Comparison of ENCODE assay signal across 14 cellular contexts in genomic region chr1:98210064-98210463, GRCh38.
DNase-seq lines count a peak whose midpoint lies in the region; ATAC-seq and TF ChIP-seq lines count a peak whose summit lies in the region.
"Had no signal": no experiment of that assay in that cellular context is flagged by ENCODE, and none has a peak within 500 bp of the region (broad histone marks: within the 10 kb centered on the region; RNA-seq: fewer than 3 reads in every experiment).

No MANE protein-coding gene starts in this region.

- H3K36me3 ChIP-seq in Caco-2 (ENCODE audit: control insufficient read depth, insufficient read depth, low read length) = no peaks in the 10 kb centered on the region
- H3K36me3 ChIP-seq in body of pancreas (replicated peaks in 1 of 2; ENCODE audit: insufficient read depth in 1 of 2, low read depth in 2 of 2) = no peaks in the 10 kb centered on the region

- peaks cover 56% of the 10 kb centered on the region for H3K4me1 ChIP-seq in Caco-2
- no peaks in the 10 kb centered on the region for H3K4me1 ChIP-seq in body of pancreas

- no peak for ATAC-seq in HG02852 (IDR thresholded peaks at IDR 0.05; ENCODE audit: unreplicated experiment)
- no peak for ATAC-seq in body of pancreas
- ATAC-seq in HG03571 (IDR thresholded peaks at IDR 0.05; ENCODE audit: unreplicated experiment) = no peak
- ATAC-seq: activated CD8-positive, alpha-beta T cell treated with anti-CD3 and anti-CD28 coated beads, Interleukin-2, amount 10 ng/mL, durations not matched to agents 7 days and 5 days; left ventricle myocardium superior; right cardiac atrium; T-cell had no signal

- H3K4me3 ChIP-seq in Caco-2 (ENCODE audit: low read depth, low read length) (no peak overlapping the region), body of pancreas (no peak overlapping the region)

- TF ChIP-seq CTCF in Caco-2 (IDR thresholded peaks at IDR 0.05; ENCODE audit: insufficient read depth in 1 of 2, low read depth in 1 of 2, low read length in 1 of 2, severe bottlenecking in 1 of 2, unreplicated experiment in 1 of 2) = no peak
- TF ChIP-seq CTCF in body of pancreas (IDR thresholded peaks at IDR 0.05) = no peak

- WGBS in body of pancreas, 2 donors = 15 to 24% methylated on average over 7 of the region's 7 CpGs

- H3K4me1 Mint-ChIP-seq in Caco-2 (ENCODE audit: low read depth, unreplicated experiment) = peaks cover 20% of the 10 kb centered on the region
- H3K4me1 Mint-ChIP-seq: activated naive CD8-positive, alpha-beta T cell treated with anti-CD3 and anti-CD28 coated beads, Interleukin-2, amount 10 ng/mL, durations not matched to agents 7 days and 5 days; T-cell had no signal

- H3K27ac Mint-ChIP-seq in Caco-2 (ENCODE audit: unreplicated experiment) = peak overlapping the region; percentile 84
- H3K27ac Mint-ChIP-seq: activated CD8-positive, alpha-beta T cell treated with anti-CD3 and anti-CD28 coated beads, Interleukin-2, amount 10 ng/mL, durations not matched to agents 7 days and 5 days; activated naive CD8-positive, alpha-beta T cell treated with anti-CD3 and anti-CD28 coated beads, Interleukin-2, amount 10 ng/mL, durations not matched to agents 7 days and 5 days; T-cell had no signal

- CTCF ChIA-PET in Caco-2 (lab: Charles Lee) = no interaction called here

- peak; percentile 54 to 61 for DNase-seq in Caco-2
- peak; percentile 95 for DNase-seq in M059J (ENCODE audit: low read depth)
- peak; percentile 67 for DNase-seq in dedifferentiated amniotic fluid mesenchymal stem cell (ENCODE audit: extremely low spot score)
- peak; percentile 74 for DNase-seq in myocyte (ENCODE audit: low read depth)
- DNase-seq in body of pancreas = no peak
- DNase-seq in NCI-H1417 (lab: John Stamatoyannopoulos, UW) = no peak
- DNase-seq: activated CD8-positive, alpha-beta T cell treated with anti-CD3 and anti-CD28 coated beads, Interleukin-2, amount 10 ng/mL, durations not matched to agents 7 days and 5 days; activated naive CD8-positive, alpha-beta T cell treated with anti-CD3 and anti-CD28 coated beads, Interleukin-2, amount 10 ng/mL, durations not matched to agents 7 days and 5 days; left ventricle myocardium superior; NCI-H526; right cardiac atrium; T-cell had no signal

- H3K27me3 ChIP-seq in Caco-2 (replicated peaks; ENCODE audit: control insufficient read depth, insufficient read depth, low read length) (no peaks in the 10 kb centered on the region), body of pancreas (no peaks in the 10 kb centered on the region)

- peaks cover 21% of the 10 kb centered on the region for H3K9me3 Mint-ChIP-seq in Caco-2 (ENCODE audit: unreplicated experiment)
- H3K9me3 Mint-ChIP-seq: activated naive CD8-positive, alpha-beta T cell treated with anti-CD3 and anti-CD28 coated beads, Interleukin-2, amount 10 ng/mL, durations not matched to agents 7 days and 5 days; T-cell had no signal

- intact Hi-C loops in Caco-2 (cut with micrococcal nuclease; ENCODE audit: unreplicated experiment) (loop anchor here (1.0 to 2.0 kb wide), 4 partner anchors 22 to 249 kb away; no protein-coding TSS in a partner anchor), body of pancreas (cut with DNase I) (no loop called here)

- H3K4me3 Mint-ChIP-seq in Caco-2 (ENCODE audit: unreplicated experiment) = peak overlapping the region; percentile 76
- H3K4me3 Mint-ChIP-seq: activated CD8-positive, alpha-beta T cell treated with anti-CD3 and anti-CD28 coated beads, Interleukin-2, amount 10 ng/mL, durations not matched to agents 7 days and 5 days; activated naive CD8-positive, alpha-beta T cell treated with anti-CD3 and anti-CD28 coated beads, Interleukin-2, amount 10 ng/mL, durations not matched to agents 7 days and 5 days; T-cell had no signal

- POLR2A ChIA-PET in Caco-2 (lab: Charles Lee) = interaction anchor here (0.7 to 0.9 kb wide), 2 partner anchors 37 to 123 kb away, joined by 3 read pairs; no protein-coding TSS in a partner anchor

- H3K27me3 Mint-ChIP-seq in Caco-2 (ENCODE audit: insufficient read depth, unreplicated experiment) = no peaks in the 10 kb centered on the region
- H3K27me3 Mint-ChIP-seq: activated naive CD8-positive, alpha-beta T cell treated with anti-CD3 and anti-CD28 coated beads, Interleukin-2, amount 10 ng/mL, durations not matched to agents 7 days and 5 days; T-cell had no signal

- no peak for TF ChIP-seq POLR2A in body of pancreas (IDR thresholded peaks at IDR 0.05)

- 0 out of 2 replicates have a peak, but pooled peaks cover 5% of the 10 kb centered on the region for H3K9me3 ChIP-seq in Caco-2
- H3K9me3 ChIP-seq in body of pancreas = no peaks in the 10 kb centered on the region

- BruUV-seq in Caco-2 (replicated peaks; lab: Mats Ljungman, UMichigan) = no TSS peak

- H3K36me3 Mint-ChIP-seq in Caco-2 (ENCODE audit: insufficient read depth, unreplicated experiment) = peaks cover 6% of the 10 kb centered on the region
- H3K36me3 Mint-ChIP-seq: activated naive CD8-positive, alpha-beta T cell treated with anti-CD3 and anti-CD28 coated beads, Interleukin-2, amount 10 ng/mL, durations not matched to agents 7 days and 5 days; T-cell had no signal

- H3K27ac ChIP-seq in body of pancreas = no peak overlapping the region

Comparison
In these comparisons a context has a peak if more than half of its experiments do, and no peak if none do; other contexts are left out.
1. DNase-seq: peak in Caco-2 (2 of 2), M059J (single experiment), dedifferentiated amniotic fluid mesenchymal stem cell (single experiment) and myocyte (single experiment); none in body of pancreas (0 of 4) and NCI-H1417 (0 of 3).